ENCODE assay signal across 21 cellular contexts in the genomic region with DNA sequence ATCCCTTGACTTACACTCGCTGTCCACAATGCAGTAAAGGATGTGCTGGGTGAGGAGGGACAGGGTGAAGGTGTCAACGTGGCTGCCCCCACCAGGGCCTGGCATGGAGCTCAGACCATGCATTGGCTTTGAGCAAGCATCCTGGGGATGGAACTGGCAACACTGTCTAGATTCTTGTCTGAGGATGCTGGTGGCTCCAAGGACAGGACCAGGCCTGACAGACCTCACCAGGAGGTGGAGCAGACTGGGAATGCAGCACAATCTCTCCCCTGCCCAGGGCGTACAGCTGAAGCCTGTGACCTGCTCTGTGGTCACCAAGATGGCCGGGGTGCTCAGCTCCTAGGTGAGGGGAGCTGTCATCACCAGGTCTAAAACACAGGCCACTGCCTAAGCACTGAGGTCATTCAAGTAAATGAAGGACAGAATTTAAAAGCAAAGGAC. TPM values are rescaled to one million over a fixed set of nuclear protein-coding genes. Genes with fewer than 3 reads are reported as not detected.
DNase-seq lines count a peak whose midpoint lies in the region; ATAC-seq, FAIRE-seq and TF ChIP-seq lines count a peak whose summit lies in the region.
"Had no signal": no experiment of that assay in that cellular context is flagged by ENCODE, and none has a peak within 500 bp of the region (broad histone marks: within the 10 kb centered on the region; RNA-seq: fewer than 3 reads in every experiment).

No MANE protein-coding gene starts in this region.

- H3K9me3 ChIP-seq in HepG2 (ENCODE audit: low read length) (no peaks in the 10 kb centered on the region), colonic mucosa (no peaks in the 10 kb centered on the region)
- H3K9me3 ChIP-seq: SJSA1 had no signal

- H3K4me3 ChIP-seq in HepG2 (replicated peaks in 1 of 3; ENCODE audit: insufficient read depth in 1 of 3, low read depth in 2 of 3, low read length in 3 of 3): no peak overlapping the region
- H3K4me3 ChIP-seq in colonic mucosa: no peak overlapping the region
- H3K4me3 ChIP-seq: SJSA1 had no signal

- BruUV-seq in HepG2 (replicated peaks; lab: Mats Ljungman, UMichigan): TSS peak; percentile 25

- no peaks in the 10 kb centered on the region for H3K9me3 Mint-ChIP-seq in activated CD4-positive, alpha-beta T cell treated with anti-CD3 and anti-CD28 coated beads for 36 hours (ENCODE audit: low read depth)
- H3K9me3 Mint-ChIP-seq in WTC11: no peaks in the 10 kb centered on the region
- H3K9me3 Mint-ChIP-seq: activated T-cell treated with anti-CD3 and anti-CD28 coated beads, Interleukin-2, amount 50 U/mL, for 72 hours; nephron had no signal

- TF ChIP-seq CTCF in WTC11 (IDR thresholded peaks at IDR 0.05) (no peak), HepG2 (CRISPR knock-in tag; IDR thresholded peaks at IDR 0.05) (no peak), colonic mucosa (IDR thresholded peaks at IDR 0.05) (no peak)

- H3K4me1 ChIP-seq in HepG2 (ENCODE audit: insufficient read depth, low read length) (peaks cover 11% of the 10 kb centered on the region), colonic mucosa (no peaks in the 10 kb centered on the region)
- H3K4me1 ChIP-seq: SJSA1 had no signal

- H3K9ac ChIP-seq in HepG2 (ENCODE audit: insufficient read depth, low read depth, low read length): no peak overlapping the region
- no peak overlapping the region for H3K9ac ChIP-seq in colonic mucosa (ENCODE audit: low read depth in 2 of 2, low read length in 2 of 2)
- H3K9ac ChIP-seq: KMS-11 had no signal

- POLR2A ChIA-PET in activated CD4-positive, alpha-beta T cell treated with anti-CD3 and anti-CD28 coated beads for 36 hours (lab: Charles Lee): no interaction called here
- POLR2A ChIA-PET in WTC11 (lab: Charles Lee): no interaction called here
- POLR2A ChIA-PET in HepG2 (lab: Yijun Ruan, JAX): no interaction called here

- H3K4me1 Mint-ChIP-seq in activated CD4-positive, alpha-beta T cell treated with anti-CD3 and anti-CD28 coated beads for 36 hours: no peaks in the 10 kb centered on the region
- no peaks in the 10 kb centered on the region for H3K4me1 Mint-ChIP-seq in WTC11
- H3K4me1 Mint-ChIP-seq: B cell, nephron had no signal

- no peaks in the 10 kb centered on the region for H3K27me3 Mint-ChIP-seq in activated CD4-positive, alpha-beta T cell treated with anti-CD3 and anti-CD28 coated beads for 36 hours
- no peaks in the 10 kb centered on the region for H3K27me3 Mint-ChIP-seq in WTC11 (ENCODE audit: low read depth)
- H3K27me3 Mint-ChIP-seq: B cell, T-helper 17 cell had no signal

- CTCF ChIA-PET in activated CD4-positive, alpha-beta T cell treated with anti-CD3 and anti-CD28 coated beads for 36 hours (lab: Charles Lee): no interaction called here
- CTCF ChIA-PET in WTC11 (lab: Charles Lee): interaction anchor here (1.7 kb wide), 1 partner anchor 131 kb away, joined by 4 read pairs; no protein-coding TSS in a partner anchor
- CTCF ChIA-PET in HepG2 (lab: Yijun Ruan, JAX; ENCODE audit: low intra/inter-chr PET ratio, low total read pairs): no interaction called here

- in situ Hi-C loops in HepG2 (cut with HindIII; ENCODE audit: extremely low pct_ligation_motif_present, low pct_unique_long_range_greater_than_20kb): no loop called here

- WGBS in HepG2 (ENCODE audit: low lambda C conversion rate): 89% methylated on average over 4 of the region's 4 CpGs

- peak; percentile 2 for DNase-seq in activated CD4-positive, alpha-beta T cell treated with anti-CD3 and anti-CD28 coated beads for 36 hours
- DNase-seq in activated CD4-positive, alpha-beta T cell treated with anti-CD3 and anti-CD28 coated beads, Interleukin-2, amount 50 U/mL, for 48 hours: no peak
- DNase-seq in WTC11 (ENCODE audit: low spot score) (peak; percentile 2), HepG2 (ENCODE audit: low spot score) (no peak), substantia nigra (lab: John Stamatoyannopoulos, UW) (no peak), HUDEP-2 (lab: John Stamatoyannopoulos, UW; ENCODE audit: unreplicated experiment in 76 of 76) (no peak), colonic mucosa (no peak), kidney tubule cell (ENCODE audit: low spot score) (no peak)
- DNase-seq: activated T-cell treated with anti-CD3 and anti-CD28 coated beads, Interleukin-2, amount 50 U/mL, for 72 hours; effector memory CD4-positive, alpha-beta T cell; midbrain; NCI-H1694 treated with DMSO at 0.1 percent for 48 hours; NCI-H226; T-helper 17 cell had no signal

- no peaks in the 10 kb centered on the region for H3K79me2 ChIP-seq in HepG2 (ENCODE audit: insufficient read depth, low read length)

- no peak overlapping the region for H3K4me3 Mint-ChIP-seq in activated CD4-positive, alpha-beta T cell treated with anti-CD3 and anti-CD28 coated beads for 36 hours
- H3K4me3 Mint-ChIP-seq in WTC11: no peak overlapping the region
- H3K4me3 Mint-ChIP-seq: activated T-cell treated with anti-CD3 and anti-CD28 coated beads, Interleukin-2, amount 50 U/mL, for 72 hours; B cell; nephron; T-helper 17 cell had no signal

- no peak overlapping the region for H2AFZ ChIP-seq in HepG2 (ENCODE audit: low read length)

- H3K36me3 Mint-ChIP-seq in activated CD4-positive, alpha-beta T cell treated with anti-CD3 and anti-CD28 coated beads for 36 hours (ENCODE audit: low read depth): peaks cover 28% of the 10 kb centered on the region
- H3K36me3 Mint-ChIP-seq in WTC11: peaks cover 70% of the 10 kb centered on the region

- H3K27ac Mint-ChIP-seq in activated CD4-positive, alpha-beta T cell treated with anti-CD3 and anti-CD28 coated beads for 36 hours: no peak overlapping the region
- H3K27ac Mint-ChIP-seq in WTC11: no peak overlapping the region
- H3K27ac Mint-ChIP-seq: activated T-cell treated with anti-CD3 and anti-CD28 coated beads, Interleukin-2, amount 50 U/mL, for 72 hours; B cell; nephron; T-helper 17 cell had no signal

- intact Hi-C loops in activated CD4-positive, alpha-beta T cell treated with anti-CD3 and anti-CD28 coated beads for 36 hours (cut with DNase I, micrococcal nuclease): no loop called here
- intact Hi-C loops in HepG2 (cut with micrococcal nuclease; ENCODE audit: unreplicated experiment): no loop called here
- intact Hi-C loops in colonic mucosa (cut with DNase I): no loop called here

- H3K27ac ChIP-seq in HepG2 (ENCODE audit: extremely low read length, insufficient read depth, low read length) (no peak overlapping the region), substantia nigra (ENCODE audit: low read depth, low read length, poor library complexity, severe bottlenecking) (peak overlapping the region; percentile 23), colonic mucosa (no peak overlapping the region)
- H3K27ac ChIP-seq: KMS-11, SJSA1 had no signal

- ATAC-seq in activated CD4-positive, alpha-beta T cell treated with anti-CD3 and anti-CD28 coated beads for 36 hours: no peak
- ATAC-seq in WTC11 (no peak), HepG2 (no peak)
- ATAC-seq: activated T-cell treated with anti-CD3 and anti-CD28 coated beads, Interleukin-2, amount 50 U/mL, for 72 hours; T-helper 17 cell had no signal

- FAIRE-seq in HepG2 (lab: Jason Lieb, UNC): peak; percentile 37
- FAIRE-seq: A204.1 had no signal

- TF ChIP-seq RAD21 in HepG2 (CRISPR knock-in tag; IDR thresholded peaks at IDR 0.05): no peak

- no peak overlapping the region for H3K4me2 ChIP-seq in HepG2 (ENCODE audit: low read depth, low read length)
- H3K4me2 ChIP-seq: KMS-11 had no signal

- peak in 1 of 2 experiments; percentile 28; a peak in 1 of 4 replicates for TF ChIP-seq POLR2A in HepG2 (IDR thresholded peaks at IDR 0.05; ENCODE audit: insufficient read depth in 1 of 2, low read depth in 2 of 2, low read length in 2 of 2)

- TF ChIP-seq EP300 in HepG2 (IDR thresholded peaks at IDR 0.05; ENCODE audit: low read depth in 2 of 2, low read length in 2 of 2) (no peak), HepG2 (CRISPR knock-in tag; IDR thresholded peaks at IDR 0.05; ENCODE audit: borderline replicate concordance) (no peak)

- peaks cover 85 to 98% of the 10 kb centered on the region in 2 experiments for H3K36me3 ChIP-seq in HepG2 (replicated peaks in 1 of 2; ENCODE audit: control insufficient read depth in 1 of 2, insufficient read depth in 2 of 2, low read length in 2 of 2)
- peaks cover 30% of the 10 kb centered on the region for H3K36me3 ChIP-seq in colonic mucosa

- H3K27me3 ChIP-seq in HepG2 (ENCODE audit: control insufficient read depth in 1 of 2, insufficient read depth in 2 of 2, low read length in 2 of 2) (no peaks in the 10 kb centered on the region), colonic mucosa (no peaks in the 10 kb centered on the region)
- H3K27me3 ChIP-seq: SJSA1 had no signal

- no peaks in the 10 kb centered on the region; the same call in 1 of the 2 replicates for H4K20me1 ChIP-seq in HepG2 (ENCODE audit: insufficient read depth, low read length)

RNA-seq across cellular contexts. Expression of gene MYH7B, which starts 50.9 kb away (rescaled TPM):
- total RNA-seq in activated CD4-positive, alpha-beta T cell treated with anti-CD3 and anti-CD28 coated beads for 36 hours: under 1 TPM; 0.23 to 0.40 TPM
- total RNA-seq in WTC11 (2021) (0.66 to 1.0 TPM (median 0.98 TPM) in 3 replicates), HepG2 (2016; rRNA removed; fragmentation: Illumina TruSeq; extraction: Trizol) (0.18 and 0.20 TPM in 2 replicates), colonic mucosa (1 to 10 TPM in 1 of 2 donors, under 1 TPM in 1; 0.69 to 1.5 TPM)
- 0.20 TPM in 1 of 2 replicates, not detected in the other for total RNA-seq in HepG2 (2016; cell fraction: cytosol; rRNA removed; fragmentation: Illumina TruSeq; extraction: Trizol; ENCODE audit: low read depth)
- total RNA-seq in HepG2 (2016; cell fraction: insoluble cytoplasmic fraction; rRNA removed; fragmentation: Illumina TruSeq; extraction: Trizol): 0.19 TPM in 1 of 2 replicates, not detected in the other
- total RNA-seq in HepG2 (2016; cell fraction: membrane; rRNA removed; fragmentation: Illumina TruSeq; extraction: Trizol): 0.14 and 0.25 TPM in 2 replicates
- 0.50 and 0.93 TPM in 2 replicates for total RNA-seq in HepG2 (2016; cell fraction: nucleus; rRNA removed; fragmentation: Illumina TruSeq; extraction: Trizol)
- 0.05 and 0.17 TPM in 2 replicates for polyA plus RNA-seq in HepG2 (2011; rRNA removed)
- 0.03 and 0.04 TPM in 2 replicates for polyA plus RNA-seq in HepG2 (2011; cell fraction: cytosol; rRNA removed)
- 0.80 and 0.90 TPM in 2 replicates for polyA plus RNA-seq in HepG2 (2011; cell fraction: nucleus; rRNA removed)
- polyA plus RNA-seq in HepG2 (2012): 0.51 and 0.55 TPM in 2 replicates
- polyA plus RNA-seq in HepG2 (2016; cell fraction: cytosol; fragmentation: Illumina TruSeq; extraction: Trizol; ENCODE audit: low read depth): 0.02 and 0.24 TPM in 2 replicates
- 0.23 and 0.37 TPM in 2 replicates for polyA plus RNA-seq in HepG2 (2016; cell fraction: insoluble cytoplasmic fraction; fragmentation: Illumina TruSeq; extraction: Trizol; ENCODE audit: low read depth)
- polyA plus RNA-seq in HepG2 (2016; cell fraction: membrane; fragmentation: Illumina TruSeq; extraction: Trizol; ENCODE audit: low read depth): 0.21 and 0.32 TPM in 2 replicates
- polyA plus RNA-seq in HepG2 (2016; cell fraction: nucleus; fragmentation: Illumina TruSeq; extraction: Trizol; ENCODE audit: insufficient read depth, low read depth): 0.96 and 2.1 TPM in 2 replicates
- polyA minus RNA-seq in HepG2 (2011; rRNA and poly(A)+ RNA removed; ENCODE audit: low replicate concordance): 0.09 TPM in 1 of 2 replicates, not detected in the other
- not detected in 2 replicates for polyA minus RNA-seq in HepG2 (2011; cell fraction: cytosol; rRNA and poly(A)+ RNA removed)
- polyA minus RNA-seq in HepG2 (2011; cell fraction: nucleus; rRNA and poly(A)+ RNA removed): 0.13 and 0.50 TPM in 2 replicates
- total RNA-seq: Daoy, H4, SJSA1 had no signal

RNA-seq across cellular contexts. Expression of gene GSS, which starts 50.9 kb away (rescaled TPM):
- total RNA-seq in activated CD4-positive, alpha-beta T cell treated with anti-CD3 and anti-CD28 coated beads for 36 hours: 10 to 100 TPM; 58.7 to 59.5 TPM
- 40.7 to 47.3 TPM (median 46.7 TPM) in 3 replicates for total RNA-seq in WTC11 (2021)
- 102 and 107 TPM in 2 replicates for total RNA-seq in HepG2 (2016; rRNA removed; fragmentation: Illumina TruSeq; extraction: Trizol)
- 24.0 and 24.9 TPM in 2 replicates for total RNA-seq in HepG2 (2016; cell fraction: cytosol; rRNA removed; fragmentation: Illumina TruSeq; extraction: Trizol; ENCODE audit: low read depth)
- total RNA-seq in HepG2 (2016; cell fraction: insoluble cytoplasmic fraction; rRNA removed; fragmentation: Illumina TruSeq; extraction: Trizol): 101 and 108 TPM in 2 replicates
- 34.7 and 36.9 TPM in 2 replicates for total RNA-seq in HepG2 (2016; cell fraction: membrane; rRNA removed; fragmentation: Illumina TruSeq; extraction: Trizol)
- total RNA-seq in HepG2 (2016; cell fraction: nucleus; rRNA removed; fragmentation: Illumina TruSeq; extraction: Trizol): 65.3 and 66.8 TPM in 2 replicates
- polyA plus RNA-seq in HepG2 (2011; rRNA removed): 74.1 and 80.1 TPM in 2 replicates
- polyA plus RNA-seq in HepG2 (2011; cell fraction: cytosol; rRNA removed): 61.4 and 72.0 TPM in 2 replicates
- 134 and 148 TPM in 2 replicates for polyA plus RNA-seq in HepG2 (2011; cell fraction: nucleus; rRNA removed)
- polyA plus RNA-seq in HepG2 (2012): 34.1 and 41.6 TPM in 2 replicates
- 19.2 and 19.4 TPM in 2 replicates for polyA plus RNA-seq in HepG2 (2016; cell fraction: cytosol; fragmentation: Illumina TruSeq; extraction: Trizol; ENCODE audit: low read depth)
- polyA plus RNA-seq in HepG2 (2016; cell fraction: insoluble cytoplasmic fraction; fragmentation: Illumina TruSeq; extraction: Trizol; ENCODE audit: low read depth): 102 and 104 TPM in 2 replicates
- 24.4 and 27.0 TPM in 2 replicates for polyA plus RNA-seq in HepG2 (2016; cell fraction: membrane; fragmentation: Illumina TruSeq; extraction: Trizol; ENCODE audit: low read depth)
- 106 and 116 TPM in 2 replicates for polyA plus RNA-seq in HepG2 (2016; cell fraction: nucleus; fragmentation: Illumina TruSeq; extraction: Trizol; ENCODE audit: insufficient read depth, low read depth)
- polyA minus RNA-seq in HepG2 (2011; rRNA and poly(A)+ RNA removed; ENCODE audit: low replicate concordance): 86.0 and 125 TPM in 2 replicates
- 23.0 and 28.1 TPM in 2 replicates for polyA minus RNA-seq in HepG2 (2011; cell fraction: cytosol; rRNA and poly(A)+ RNA removed)
- 65.4 and 67.3 TPM in 2 replicates for polyA minus RNA-seq in HepG2 (2011; cell fraction: nucleus; rRNA and poly(A)+ RNA removed)
- 100 to 1,000 TPM in 1 of 2 donors, 10 to 100 TPM in 1; 83.4 to 109 TPM for total RNA-seq in colonic mucosa

Comparison
In these comparisons a context has a peak if more than half of its experiments do, and no peak if none do; other contexts are left out.
1. DNase-seq: peak in activated CD4-positive, alpha-beta T cell treated with anti-CD3 and anti-CD28 coated beads for 36 hours (single experiment) and WTC11 (single experiment); none in activated CD4-positive, alpha-beta T cell treated with anti-CD3 and anti-CD28 coated beads, Interleukin-2, amount 50 U/mL, for 48 hours (0 of 2), HepG2 (single experiment), substantia nigra (0 of 49), HUDEP-2 (0 of 76), colonic mucosa (single experiment) and kidney tubule cell (single experiment).